In the genomic region with DNA sequence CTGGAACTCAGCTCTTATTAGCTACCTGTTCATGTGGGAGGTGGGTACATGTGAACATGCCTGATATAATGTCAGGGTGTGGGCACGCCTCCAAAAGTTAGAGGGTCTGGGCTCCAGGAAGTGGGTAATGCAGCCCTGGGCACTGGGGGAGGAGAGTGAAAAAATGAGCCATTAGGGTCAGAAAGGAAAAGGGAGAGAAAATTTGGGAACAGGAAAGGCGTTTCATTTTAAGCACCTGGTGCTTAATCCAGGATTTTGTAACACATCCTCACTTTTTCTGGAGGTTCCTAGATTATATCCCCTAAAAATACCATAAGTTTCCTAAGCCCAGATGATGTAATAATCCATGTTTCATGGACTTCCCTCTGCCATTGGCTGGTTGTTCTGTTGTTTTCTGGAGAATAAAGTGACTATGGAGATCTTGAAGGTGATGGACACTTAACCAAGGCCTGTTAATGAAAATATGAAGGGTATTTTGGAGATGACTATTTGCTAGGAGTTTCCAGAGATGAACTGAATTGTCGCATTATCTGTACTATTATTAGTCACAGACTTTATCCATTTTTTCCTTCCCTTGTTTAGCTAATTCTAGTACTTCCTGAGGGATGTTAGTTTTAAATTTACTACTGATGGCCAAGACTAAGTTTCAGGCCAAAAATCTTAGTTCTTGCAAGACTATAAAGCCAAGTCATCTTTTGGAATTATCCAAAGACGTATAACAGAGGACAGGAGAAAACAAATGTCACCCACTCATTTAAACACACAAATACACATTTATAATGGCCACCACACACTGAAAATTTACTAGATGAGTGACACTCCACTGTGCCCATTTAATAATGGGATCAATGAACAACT, we compare ENCODE assay signal across 1 cellular context.
TF ChIP-seq lines count a peak whose summit lies in the region.

No MANE protein-coding gene starts in this region.

TF ChIP-seq in SK-N-SH, 30 proteins besides CTCF, POLR2A, EP300 and RAD21 (continued from another document):
- TF ChIP-seq NRF1 (IDR thresholded peaks at IDR 0.05; ENCODE audit: low read depth, low read length) (no peak), TCF12 (IDR thresholded peaks at IDR 0.05) (no peak), GABPA (IDR thresholded peaks at IDR 0.05; ENCODE audit: low read depth) (no peak), ELF1 (IDR thresholded peaks at IDR 0.05) (no peak), MXI1 (IDR thresholded peaks at IDR 0.05; ENCODE audit: low read depth, low read length) (no peak), EZH2phosphoT487 (IDR thresholded peaks at IDR 0.05; ENCODE audit: borderline replicate concordance, low read depth) (no peak), TEAD4 (IDR thresholded peaks at IDR 0.05; ENCODE audit: borderline replicate concordance, insufficient read depth) (no peak), MEF2A (IDR thresholded peaks at IDR 0.05; ENCODE audit: borderline replicate concordance, low read depth) (no peak), SMC3 (IDR thresholded peaks at IDR 0.05; ENCODE audit: low read depth, low read length) (no peak), FOXM1 (IDR thresholded peaks at IDR 0.05; ENCODE audit: low read depth) (no peak), NFIC (IDR thresholded peaks at IDR 0.05; ENCODE audit: borderline replicate concordance) (no peak), RCOR1 (IDR thresholded peaks at IDR 0.05; ENCODE audit: low read length) (no peak), FOSL2 (IDR thresholded peaks at IDR 0.05; ENCODE audit: borderline replicate concordance, low read depth) (no peak), GATA2 (CRISPR knock-in tag; IDR thresholded peaks at IDR 0.05) (no peak)
- TF ChIP-seq, protein P1, sequence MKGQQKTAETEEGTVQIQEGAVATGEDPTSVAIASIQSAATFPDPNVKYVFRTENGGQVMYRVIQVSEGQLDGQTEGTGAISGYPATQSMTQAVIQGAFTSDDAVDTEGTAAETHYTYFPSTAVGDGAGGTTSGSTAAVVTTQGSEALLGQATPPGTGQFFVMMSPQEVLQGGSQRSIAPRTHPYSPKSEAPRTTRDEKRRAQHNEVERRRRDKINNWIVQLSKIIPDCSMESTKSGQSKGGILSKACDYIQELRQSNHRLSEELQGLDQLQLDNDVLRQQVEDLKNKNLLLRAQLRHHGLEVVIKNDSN (IDR thresholded peaks at IDR 0.05; ENCODE audit: borderline replicate concordance, low read depth) = no peak
- TF ChIP-seq, protein P2, sequence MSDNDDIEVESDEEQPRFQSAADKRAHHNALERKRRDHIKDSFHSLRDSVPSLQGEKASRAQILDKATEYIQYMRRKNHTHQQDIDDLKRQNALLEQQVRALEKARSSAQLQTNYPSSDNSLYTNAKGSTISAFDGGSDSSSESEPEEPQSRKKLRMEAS (IDR thresholded peaks at IDR 0.05; ENCODE audit: low read depth) = no peak
TF ChIP-seq in SK-N-SH: peak in this region for 0.
